ENCODE assay signal across 30 cellular contexts in genomic region chr4:112410804-112411203, GRCh38.
"Had no signal": no experiment of that assay in that cellular context is flagged by ENCODE, and none has a peak within 500 bp of the region (broad histone marks: within the 10 kb centered on the region; RNA-seq: fewer than 3 reads in every experiment).

No MANE protein-coding gene starts in this region.

- H2AFZ ChIP-seq: parathyroid adenoma had no signal

- H3K27me3 ChIP-seq: neutrophil, spleen, suprapubic skin, testis, tibial artery, transverse colon, upper lobe of right lung, uterus had no signal

- H3K27ac Mint-ChIP-seq: natural killer cell; nephron; progenitor cell of endocrine pancreas; stimulated activated memory B cell treated with anti-CD40 and anti-IgM and Interleukin-4, amounts not matched to agents 10 μg/mL and 1 μg/mL and 100 μg/mL, for 72 hours; type B pancreatic cell had no signal

- DNase-seq: naive thymus-derived CD4-positive, alpha-beta T cell; natural killer cell; nucleus accumbens; posterior cingulate gyrus; psoas muscle; right cardiac atrium; spleen; stimulated activated CD4-positive, alpha-beta T cell treated with anti-CD3 and anti-CD28 coated beads, Interleukin-12 subunit alpha, Interleukin-12 subunit beta, amount 100 ng/mL, for 4 hours; stimulated activated CD4-positive, alpha-beta T cell treated with anti-CD3 and anti-CD28 coated beads, Interleukin-1b, Interleukin-23, amount 100 ng/mL, for 48 hours; stimulated activated CD4-positive, alpha-beta T cell treated with anti-CD3 and anti-CD28 coated beads, Interleukin-4, amount 100 ng/mL, for 1 hour; stimulated activated CD4-positive, alpha-beta T cell treated with anti-CD3 and anti-CD28 coated beads, Interleukin-4, amount 100 ng/mL, for 4 hours; stimulated activated CD8-positive, alpha-beta memory T cell treated with anti-CD3 and anti-CD28 coated beads, Interleukin-4, amount 100 ng/mL, for 48 hours; stimulated activated naive CD4-positive, alpha-beta T cell; stimulated activated naive CD8-positive, alpha-beta T cell treated with anti-CD3 and anti-CD28 coated beads, Interleukin-15, amount 100 ng/mL, for 72 hours; stimulated activated naive CD8-positive, alpha-beta T cell treated with anti-CD3 and anti-CD28 coated beads, Interleukin-15, Interleukin-2, amounts not matched to agents 100 U/mL and 50 U/mL, for 24 hours; substantia nigra; testis; tibial artery; transverse colon; upper lobe of right lung; uterus had no signal

- H3K9me3 Mint-ChIP-seq: natural killer cell; nephron; stimulated activated memory B cell treated with anti-CD40 and anti-IgM and Interleukin-4, amounts not matched to agents 10 μg/mL and 1 μg/mL and 100 μg/mL, for 72 hours; stimulated activated naive CD8-positive, alpha-beta T cell treated with anti-CD3 and anti-CD28 coated beads, Interleukin-15, amount 100 ng/mL, for 72 hours; type B pancreatic cell had no signal

- H3K4me3 Mint-ChIP-seq: naive thymus-derived CD4-positive, alpha-beta T cell; natural killer cell; nephron; stimulated activated memory B cell treated with anti-CD40 and anti-IgM and Interleukin-4, amounts not matched to agents 10 μg/mL and 1 μg/mL and 100 μg/mL, for 72 hours; stimulated activated naive CD8-positive, alpha-beta T cell treated with anti-CD3 and anti-CD28 coated beads, Interleukin-15, amount 100 ng/mL, for 72 hours; type B pancreatic cell had no signal

- H3K4me3 ChIP-seq: psoas muscle, skin epidermis, smooth muscle cell, spleen, suprapubic skin, tibial artery, transverse colon, upper lobe of right lung, uterus had no signal

- H3K27me3 Mint-ChIP-seq: naive thymus-derived CD4-positive, alpha-beta T cell; stimulated activated memory B cell treated with anti-CD40 and anti-IgM and Interleukin-4, amounts not matched to agents 10 μg/mL and 1 μg/mL and 100 μg/mL, for 72 hours; stimulated activated naive CD8-positive, alpha-beta T cell treated with anti-CD3 and anti-CD28 coated beads, Interleukin-15, amount 100 ng/mL, for 72 hours; type B pancreatic cell had no signal

- H3K4me2 ChIP-seq: smooth muscle cell had no signal

- H3K4me1 ChIP-seq: parathyroid adenoma, psoas muscle, spleen, suprapubic skin, testis, tibial artery, transverse colon, upper lobe of right lung, uterus had no signal

- H3K9ac ChIP-seq: parathyroid adenoma had no signal

- H3K9me3 ChIP-seq: neutrophil, psoas muscle, spleen, suprapubic skin, testis, tibial artery, transverse colon, upper lobe of right lung, uterus had no signal

- H3K36me3 Mint-ChIP-seq: natural killer cell had no signal

- H3K79me2 ChIP-seq: parathyroid adenoma had no signal

- H3K36me3 ChIP-seq: uterus had no signal

- H3K27ac ChIP-seq: neutrophil, parathyroid adenoma, psoas muscle, skin epidermis, spleen, suprapubic skin, testis, tibial artery, transverse colon, upper lobe of right lung, uterus had no signal

- H3K4me1 Mint-ChIP-seq: natural killer cell; nephron; stimulated activated memory B cell treated with anti-CD40 and anti-IgM and Interleukin-4, amounts not matched to agents 10 μg/mL and 1 μg/mL and 100 μg/mL, for 72 hours; stimulated activated naive CD8-positive, alpha-beta T cell treated with anti-CD3 and anti-CD28 coated beads, Interleukin-15, amount 100 ng/mL, for 72 hours had no signal
